In the genomic region with DNA sequence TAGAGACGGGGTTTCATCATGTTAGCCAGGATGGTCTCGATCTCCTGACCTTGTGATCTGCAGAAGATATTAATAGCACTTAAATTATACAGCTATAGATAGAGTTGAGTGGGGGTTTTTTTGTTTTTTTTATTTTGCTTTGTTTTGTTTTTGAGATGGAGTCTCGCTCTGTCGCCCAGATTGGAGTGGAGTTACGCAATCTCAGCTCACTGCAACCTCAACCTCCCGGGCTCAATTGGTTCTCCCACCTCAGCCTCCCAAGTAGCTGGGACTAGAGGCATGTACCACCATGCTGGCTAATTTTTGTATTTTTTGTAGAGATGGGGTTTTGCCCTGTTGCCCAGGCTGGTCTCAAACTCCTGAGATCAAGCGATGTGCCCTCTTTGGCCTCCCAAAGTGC, we compare ENCODE assay signal across 2 cellular contexts. TPM values are rescaled to one million over a fixed set of nuclear protein-coding genes. Genes with fewer than 3 reads are reported as not detected.
"Had no signal": no experiment of that assay in that cellular context is flagged by ENCODE, and none has a peak within 500 bp of the region (broad histone marks: within the 10 kb centered on the region; RNA-seq: fewer than 3 reads in every experiment).

No MANE protein-coding gene starts in this region.

RNA-seq across cellular contexts. Expression of gene TEX14, which starts 1.8 kb away (rescaled TPM):
- total RNA-seq: GM23248, HT-29 had no signal
